Comparison of ENCODE assay signal across 8 cellular contexts in genomic region chr3:13452490-13453335, GRCh38. TPM values are rescaled to one million over a fixed set of nuclear protein-coding genes. Genes with fewer than 3 reads are reported as not detected.
DNase-seq lines count a peak whose midpoint lies in the region; ATAC-seq and TF ChIP-seq lines count a peak whose summit lies in the region.

No MANE protein-coding gene starts in this region.

- H3K36me3 Mint-ChIP-seq in CD4-positive, CD25-positive, alpha-beta regulatory T cell, result no peaks in the 10 kb centered on the region

- peak; percentile 62 for TF ChIP-seq CTCF in thoracic aorta (IDR thresholded peaks at IDR 0.05)

- peaks cover 9% of the 10 kb centered on the region for H3K27me3 Mint-ChIP-seq in CD4-positive, CD25-positive, alpha-beta regulatory T cell

- H3K4me3 Mint-ChIP-seq in CD4-positive, CD25-positive, alpha-beta regulatory T cell, result peak overlapping the region; percentile 89 to 97 (median 95)

- ATAC-seq in CD4-positive, CD25-positive, alpha-beta regulatory T cell (ENCODE audit: low read depth in 2 of 2), result peak in 1 of 2 donors; percentile 24
- ATAC-seq in thoracic aorta (ENCODE audit: insufficient number of reproducible peaks, low FRiP score, low read depth) (peak; percentile 45), GM19324 (IDR thresholded peaks at IDR 0.05; ENCODE audit: low FRiP score, unreplicated experiment) (no peak)

- H3K9me3 ChIP-seq in CD4-positive, CD25-positive, alpha-beta regulatory T cell (ENCODE audit: control insufficient read depth in 2 of 2, low read length in 2 of 2), result no peaks in the 10 kb centered on the region
- no peaks in the 10 kb centered on the region for H3K9me3 ChIP-seq in HAP-1
- no peaks in the 10 kb centered on the region for H3K9me3 ChIP-seq in esophagus (ENCODE audit: control insufficient read depth in 2 of 2, insufficient read depth in 1 of 2, low read depth in 1 of 2, low read length in 1 of 2)
- no peaks in the 10 kb centered on the region for H3K9me3 ChIP-seq in muscle layer of colon (ENCODE audit: low read length)
- no peaks in the 10 kb centered on the region for H3K9me3 ChIP-seq in thoracic aorta

- peak overlapping the region; percentile 82 for H3K27ac ChIP-seq in CD4-positive, CD25-positive, alpha-beta regulatory T cell (ENCODE audit: insufficient read depth, low read length, poor library complexity, severe bottlenecking)
- H3K27ac ChIP-seq in esophagus (ENCODE audit: low read depth in 2 of 2, low read length in 1 of 2) (peak overlapping the region; percentile 91 to 95), muscle layer of colon (ENCODE audit: low read depth, low read length) (peak overlapping the region; percentile 34), thoracic aorta (peak overlapping the region; percentile 46 to 78)

- no peaks in the 10 kb centered on the region for H3K36me3 ChIP-seq in CD4-positive, CD25-positive, alpha-beta regulatory T cell (ENCODE audit: control insufficient read depth, insufficient read depth, low read length)
- H3K36me3 ChIP-seq in HAP-1 (replicated peaks), result no peaks in the 10 kb centered on the region
- no peaks in the 10 kb centered on the region for H3K36me3 ChIP-seq in esophagus (ENCODE audit: control insufficient read depth in 2 of 2, insufficient read depth in 2 of 2, low read length in 1 of 2)
- no peaks in the 10 kb centered on the region for H3K36me3 ChIP-seq in muscle layer of colon (ENCODE audit: insufficient read depth, low read length)
- H3K36me3 ChIP-seq in thoracic aorta, result no peaks in the 10 kb centered on the region

- peak; percentile 29 to 77 (median 67) for DNase-seq in CD4-positive, CD25-positive, alpha-beta regulatory T cell
- DNase-seq in HAP-1 (ENCODE audit: low spot score in 2 of 2), result peak; percentile 61 to 75
- DNase-seq in NCI-H69 (lab: John Stamatoyannopoulos, UW), result peak; percentile 57
- DNase-seq in activated T-cell treated with anti-CD3 and anti-CD28 coated beads for 1 hour (ENCODE audit: low read depth), result peak; percentile 24
- DNase-seq in thoracic aorta (ENCODE audit: low spot score), result no peak

- H3K27me3 ChIP-seq in CD4-positive, CD25-positive, alpha-beta regulatory T cell (ENCODE audit: control insufficient read depth, insufficient read depth, low read length), result no peaks in the 10 kb centered on the region
- no peaks in the 10 kb centered on the region for H3K27me3 ChIP-seq in HAP-1 (ENCODE audit: low read depth)
- no peaks in the 10 kb centered on the region for H3K27me3 ChIP-seq in esophagus (ENCODE audit: control insufficient read depth in 1 of 2, insufficient read depth in 2 of 2, low read length in 2 of 2)
- no peaks in the 10 kb centered on the region for H3K27me3 ChIP-seq in muscle layer of colon (ENCODE audit: control insufficient read depth in 1 of 2, insufficient read depth in 2 of 2, low read length in 2 of 2)
- H3K27me3 ChIP-seq in thoracic aorta (replicated peaks; ENCODE audit: insufficient read depth), result no peaks in the 10 kb centered on the region

- no peak overlapping the region for H3K9ac ChIP-seq in muscle layer of colon (ENCODE audit: low read length)

- peaks cover 0 to 30% (median 9%) of the 10 kb centered on the region in 4 donors for H3K4me1 Mint-ChIP-seq in CD4-positive, CD25-positive, alpha-beta regulatory T cell

- H3K27ac Mint-ChIP-seq in CD4-positive, CD25-positive, alpha-beta regulatory T cell, result peak overlapping the region in 2 of 3 donors; percentile 93 to 95

- H3K4me1 ChIP-seq in CD4-positive, CD25-positive, alpha-beta regulatory T cell (ENCODE audit: control insufficient read depth, insufficient read depth, low read length, poor library complexity, severe bottlenecking), result peaks cover 19% of the 10 kb centered on the region
- H3K4me1 ChIP-seq in HAP-1, result peaks cover 23% of the 10 kb centered on the region
- H3K4me1 ChIP-seq in esophagus (ENCODE audit: control insufficient read depth in 2 of 2, insufficient read depth in 2 of 2, low read length in 1 of 2), result no peaks in the 10 kb centered on the region
- H3K4me1 ChIP-seq in muscle layer of colon (ENCODE audit: insufficient read depth, low read length), result peaks cover 4% of the 10 kb centered on the region
- H3K4me1 ChIP-seq in thoracic aorta (ENCODE audit: control insufficient read depth in 1 of 2, low read depth in 2 of 2), result peaks cover 0 to 7% of the 10 kb centered on the region in 2 donors

- H3K9me3 Mint-ChIP-seq in CD4-positive, CD25-positive, alpha-beta regulatory T cell, result no peaks in the 10 kb centered on the region

- 16 to 24% methylated on average over 12 of the region's 12 CpGs for WGBS in esophagus, 2 donors

- in situ Hi-C loops in HAP-1 (cut with MboI; ENCODE audit: low sequenced_read_pairs), result loop anchor here (25.0 kb wide), 1 partner anchor 365 kb away; no protein-coding TSS in a partner anchor

- peak overlapping the region; percentile 87 for H3K4me3 ChIP-seq in CD4-positive, CD25-positive, alpha-beta regulatory T cell (ENCODE audit: low read depth, low read length)
- H3K4me3 ChIP-seq in HAP-1 (peak overlapping the region; percentile 35; the same call in 1 of the 2 replicates), esophagus (ENCODE audit: low read depth in 1 of 2, low read length in 2 of 2) (peak overlapping the region in 1 of 2 donors; percentile 64), muscle layer of colon (ENCODE audit: low read depth in 1 of 2, low read length in 2 of 2) (peak overlapping the region in 1 of 2 donors; percentile 65), thoracic aorta (peak overlapping the region; percentile 81)

RNA-seq across cellular contexts. Expression of gene HDAC11, which starts 27.4 kb away (rescaled TPM):
- 3.8 TPM for total RNA-seq in CD4-positive, CD25-positive, alpha-beta regulatory T cell
- 1 to 10 TPM; 2.1 to 8.8 (median 3.0) TPM for polyA plus RNA-seq in CD4-positive, CD25-positive, alpha-beta regulatory T cell
- polyA plus RNA-seq in esophagus, result 10 to 100 TPM; 12.9 TPM
- total RNA-seq in thoracic aorta, result 10 to 100 TPM; 15.8 to 17.4 TPM

RNA-seq across cellular contexts. Expression of gene NUP210, which starts 32.6 kb away (rescaled TPM):
- total RNA-seq in CD4-positive, CD25-positive, alpha-beta regulatory T cell, result 125 TPM
- polyA plus RNA-seq in CD4-positive, CD25-positive, alpha-beta regulatory T cell, result 10 to 100 TPM; 42.4 to 46.9 (median 45.3) TPM
- polyA plus RNA-seq in esophagus, result 1 to 10 TPM; 5.7 to 5.9 TPM
- total RNA-seq in thoracic aorta, result 1 to 10 TPM; 3.7 to 4.3 TPM

Comparison
In these comparisons a context has a peak if more than half of its experiments do, and no peak if none do; other contexts are left out.
1. H3K27ac ChIP-seq: peak in every context shown above with its lines; median percentile 93 in esophagus; 82 in CD4-positive, CD25-positive, alpha-beta regulatory T cell; 62 in thoracic aorta; 34 in muscle layer of colon.
2. RNA of gene NUP210, which starts 32.6 kb away (total RNA-seq): 125 TPM in CD4-positive, CD25-positive, alpha-beta regulatory T cell (single experiment); 3.7 to 4.3 TPM in thoracic aorta; every median in the first group is over 10 times any median in the second.